16 cellular contexts compared by ENCODE assay signal in the genomic region with DNA sequence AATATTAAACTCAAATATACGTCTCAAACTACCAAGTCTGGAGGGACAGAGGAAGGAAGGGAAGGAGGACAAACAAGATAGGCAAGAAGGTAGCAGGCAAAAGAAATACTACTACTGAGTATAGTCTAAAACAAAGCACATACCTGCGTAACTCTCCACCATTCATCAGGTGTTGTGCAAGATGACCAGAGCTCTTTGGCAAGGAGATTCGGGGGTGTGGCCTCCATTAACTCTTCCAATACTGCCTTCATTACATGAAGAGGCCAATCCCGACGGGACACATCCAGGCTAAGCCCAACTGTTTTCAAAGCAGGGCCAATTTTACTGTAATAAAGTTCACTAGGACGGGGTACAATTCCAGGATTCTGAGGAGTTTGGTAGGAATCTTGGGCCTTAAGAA. TPM values are rescaled to one million over a fixed set of nuclear protein-coding genes. Genes with fewer than 3 reads are reported as not detected.
DNase-seq lines count a peak whose midpoint lies in the region; ATAC-seq and TF ChIP-seq lines count a peak whose summit lies in the region.
"Had no signal": no experiment of that assay in that cellular context is flagged by ENCODE, and none has a peak within 500 bp of the region (broad histone marks: within the 10 kb centered on the region; RNA-seq: fewer than 3 reads in every experiment).

No MANE protein-coding gene starts in this region.

- TF ChIP-seq CTCF in CD14-positive monocyte (IDR thresholded peaks at IDR 0.05) (no peak), VCaP (conservative IDR thresholded peaks at IDR 0.05) (no peak), hepatocyte (IDR thresholded peaks at IDR 0.05; ENCODE audit: poor library complexity) (no peak), neural progenitor cell (IDR thresholded peaks at IDR 0.05) (no peak)

- no peaks in the 10 kb centered on the region for H4K20me1 ChIP-seq in hepatocyte (ENCODE audit: insufficient read depth, poor library complexity, severe bottlenecking)
- H4K20me1 ChIP-seq in neural progenitor cell (ENCODE audit: low read depth): peaks cover 5% of the 10 kb centered on the region

- H3K36me3 Mint-ChIP-seq in CD14-positive monocyte (peaks cover 86 to 100% of the 10 kb centered on the region in 2 donors), neural progenitor cell (peaks cover 59% of the 10 kb centered on the region)

- intact Hi-C loops in CD14-positive monocyte (cut with micrococcal nuclease): no loop called here

- H3K4me1 ChIP-seq in hepatocyte (ENCODE audit: insufficient read depth): no peaks in the 10 kb centered on the region
- no peaks in the 10 kb centered on the region for H3K4me1 ChIP-seq in neural progenitor cell

- peaks cover 0 to 11% (median 3%) of the 10 kb centered on the region in 7 donors for H3K9me3 Mint-ChIP-seq in CD14-positive monocyte
- no peaks in the 10 kb centered on the region for H3K9me3 Mint-ChIP-seq in neural progenitor cell
- H3K9me3 Mint-ChIP-seq: activated naive CD8-positive, alpha-beta T cell treated with anti-CD3 and anti-CD28 coated beads, Interleukin-2, amount 10 ng/mL, durations not matched to agents 7 days and 5 days; activated T-cell treated with anti-CD3 and anti-CD28 coated beads, Interleukin-2, amount 50 U/mL, for 4 hours had no signal

- no peak for DNase-seq in CD14-positive monocyte (ENCODE audit: low spot score)
- peak; percentile 41 for DNase-seq in hepatocyte (ENCODE audit: low spot score)
- DNase-seq in neural progenitor cell (ENCODE audit: low spot score): no peak
- no peak for DNase-seq in activated effector memory CD4-positive, alpha-beta T cell treated with anti-CD3 and anti-CD28 coated beads, Interleukin-2, amount 50 U/mL, for 16 hours
- DNase-seq in mesenteric fat pad (ENCODE audit: low spot score): no peak
- no peak for DNase-seq in amniotic stem cell (lab: John Stamatoyannopoulos, UW)
- DNase-seq: activated CD4-positive, alpha-beta T cell treated with anti-CD3 and anti-CD28 coated beads, Interleukin-2, amount 50 U/mL, for 4 hours; activated naive CD8-positive, alpha-beta T cell treated with anti-CD3 and anti-CD28 coated beads, Interleukin-2, amount 10 ng/mL, durations not matched to agents 7 days and 5 days; activated T-cell treated with anti-CD3 and anti-CD28 coated beads, Interleukin-2, amount 50 U/mL, for 4 hours; effector CD4-positive, alpha-beta T cell; hypothalamus; left cardiac atrium; NCI-H1436 treated with DMSO at 0.1 percent for 48 hours; NCI-H226 had no signal

- H3K27me3 ChIP-seq in hepatocyte (no peaks in the 10 kb centered on the region), neural progenitor cell (no peaks in the 10 kb centered on the region)

- H3K9me2 ChIP-seq in hepatocyte (replicated peaks; ENCODE audit: insufficient read depth): no peaks in the 10 kb centered on the region

- peaks cover 11% of the 10 kb centered on the region for H3F3A ChIP-seq in neural progenitor cell (ENCODE audit: low read depth)

- H3K27ac ChIP-seq in VCaP (peak overlapping the region; percentile 1; the same call in 1 of the 2 replicates), hepatocyte (no peak overlapping the region), neural progenitor cell (peak overlapping the region; percentile 23)

- peaks cover 0 to 2% (median 0%) of the 10 kb centered on the region in 3 donors for H3K27me3 Mint-ChIP-seq in CD14-positive monocyte (ENCODE audit: low read depth in 3 of 3)
- H3K27me3 Mint-ChIP-seq in neural progenitor cell (ENCODE audit: insufficient read depth, low read depth): no peaks in the 10 kb centered on the region
- H3K27me3 Mint-ChIP-seq: activated naive CD8-positive, alpha-beta T cell treated with anti-CD3 and anti-CD28 coated beads, Interleukin-2, amount 10 ng/mL, durations not matched to agents 7 days and 5 days had no signal

- H3K27ac Mint-ChIP-seq in CD14-positive monocyte: peak overlapping the region in 4 of 7 donors; percentile 34 to 60 (median 39)
- no peak overlapping the region for H3K27ac Mint-ChIP-seq in neural progenitor cell
- H3K27ac Mint-ChIP-seq: activated naive CD8-positive, alpha-beta T cell treated with anti-CD3 and anti-CD28 coated beads, Interleukin-2, amount 10 ng/mL, durations not matched to agents 7 days and 5 days had no signal

- no peaks in the 10 kb centered on the region for H3K36me3 ChIP-seq in hepatocyte (replicated peaks; ENCODE audit: insufficient read depth, low read depth)
- peaks cover 48% of the 10 kb centered on the region for H3K36me3 ChIP-seq in neural progenitor cell

- H3K9ac ChIP-seq in neural progenitor cell: no peak overlapping the region

- H3K79me2 ChIP-seq in hepatocyte (no peaks in the 10 kb centered on the region), neural progenitor cell (ENCODE audit: low read depth) (peaks cover 9% of the 10 kb centered on the region)

- H3K9me3 ChIP-seq in hepatocyte (ENCODE audit: low read depth) (no peaks in the 10 kb centered on the region), neural progenitor cell (ENCODE audit: low read depth) (no peaks in the 10 kb centered on the region)

- H2AFZ ChIP-seq in hepatocyte (no peak overlapping the region), neural progenitor cell (replicated peaks) (no peak overlapping the region)

- no peak overlapping the region for H3K4me3 ChIP-seq in hepatocyte
- no peak overlapping the region for H3K4me3 ChIP-seq in neural progenitor cell

- H3K4me2 ChIP-seq in hepatocyte (no peak overlapping the region), neural progenitor cell (no peak overlapping the region)

- no peak for ATAC-seq in HG03565 (IDR thresholded peaks at IDR 0.05; ENCODE audit: unreplicated experiment)
- ATAC-seq: activated T-cell treated with anti-CD3 and anti-CD28 coated beads, Interleukin-2, amount 50 U/mL, for 4 hours had no signal

- no peaks in the 10 kb centered on the region for H3K4me1 Mint-ChIP-seq in CD14-positive monocyte
- H3K4me1 Mint-ChIP-seq in neural progenitor cell: no peaks in the 10 kb centered on the region

- 74% methylated on average over 6 of the region's 6 CpGs for WGBS in hepatocyte (ENCODE audit: low lambda C conversion rate, missing lambda C conversion rate)

- no peak overlapping the region for H3K4me3 Mint-ChIP-seq in CD14-positive monocyte
- H3K4me3 Mint-ChIP-seq in neural progenitor cell: no peak overlapping the region
- H3K4me3 Mint-ChIP-seq: activated naive CD8-positive, alpha-beta T cell treated with anti-CD3 and anti-CD28 coated beads, Interleukin-2, amount 10 ng/mL, durations not matched to agents 7 days and 5 days; activated T-cell treated with anti-CD3 and anti-CD28 coated beads, Interleukin-2, amount 50 U/mL, for 4 hours had no signal

RNA-seq across cellular contexts. Expression of gene ARL6IP1, which starts 38.2 kb away (rescaled TPM):
- polyA plus RNA-seq in CD14-positive monocyte: 100 to 1,000 TPM; 142 to 158 TPM
- 239 and 348 TPM in 2 replicates for total RNA-seq in hepatocyte
- polyA plus RNA-seq in hepatocyte: 138 and 179 TPM in 2 replicates
- 777 and 813 TPM in 2 replicates for total RNA-seq in neural progenitor cell (ENCODE audit: low replicate concordance)
- 104 TPM for total RNA-seq in mesenteric fat pad

RNA-seq across cellular contexts. Expression of gene RPS15A, which starts 49.4 kb away (rescaled TPM):
- 1,000 to 10,000 TPM; 1,209 to 1,397 TPM for polyA plus RNA-seq in CD14-positive monocyte
- total RNA-seq in hepatocyte: 2,370 and 2,788 TPM in 2 replicates
- polyA plus RNA-seq in hepatocyte: 554 and 588 TPM in 2 replicates
- total RNA-seq in neural progenitor cell (ENCODE audit: low replicate concordance): 3,933 and 4,863 TPM in 2 replicates
- 961 TPM for total RNA-seq in mesenteric fat pad
